ENCODE assay signal across 1 cellular context in the genomic region with DNA sequence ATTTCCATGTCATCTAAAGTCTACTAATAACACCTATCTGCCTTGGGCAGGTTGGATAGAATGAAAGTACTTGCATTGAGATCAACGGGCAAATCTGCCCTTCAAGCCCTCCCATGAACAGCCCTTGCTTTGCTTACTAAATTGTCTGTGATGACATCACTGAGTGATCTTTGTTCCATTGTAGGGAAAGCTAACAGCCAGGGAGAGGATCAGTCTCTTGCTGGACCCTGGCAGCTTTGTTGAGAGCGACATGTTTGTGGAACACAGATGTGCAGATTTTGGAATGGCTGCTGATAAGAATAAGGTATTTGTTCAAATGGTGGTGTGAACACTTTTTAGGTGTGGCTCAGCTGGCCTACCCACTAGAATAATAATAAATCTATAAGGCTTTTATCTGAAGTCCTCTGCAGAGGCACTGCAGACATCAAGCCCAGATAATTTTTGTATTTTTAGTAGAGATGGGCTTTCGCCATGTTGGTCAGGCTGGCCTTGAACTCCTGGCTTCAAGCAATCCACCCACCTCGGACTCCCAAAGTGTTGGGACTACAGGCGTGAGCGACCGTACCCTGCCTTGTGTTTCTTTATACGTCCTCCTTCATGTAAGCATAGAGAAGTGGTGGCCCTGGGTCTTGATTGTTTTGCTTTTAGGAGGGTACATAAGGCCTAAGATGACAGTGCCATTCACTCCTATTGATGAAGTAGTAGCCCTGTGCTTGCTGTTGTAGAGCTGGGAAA.
TF ChIP-seq lines count a peak whose summit lies in the region.

No MANE protein-coding gene starts in this region.

TF ChIP-seq in HepG2, 621 proteins besides CTCF, POLR2A, EP300 and RAD21 (continued from another document and continues in another):
- TF ChIP-seq, protein P1, sequence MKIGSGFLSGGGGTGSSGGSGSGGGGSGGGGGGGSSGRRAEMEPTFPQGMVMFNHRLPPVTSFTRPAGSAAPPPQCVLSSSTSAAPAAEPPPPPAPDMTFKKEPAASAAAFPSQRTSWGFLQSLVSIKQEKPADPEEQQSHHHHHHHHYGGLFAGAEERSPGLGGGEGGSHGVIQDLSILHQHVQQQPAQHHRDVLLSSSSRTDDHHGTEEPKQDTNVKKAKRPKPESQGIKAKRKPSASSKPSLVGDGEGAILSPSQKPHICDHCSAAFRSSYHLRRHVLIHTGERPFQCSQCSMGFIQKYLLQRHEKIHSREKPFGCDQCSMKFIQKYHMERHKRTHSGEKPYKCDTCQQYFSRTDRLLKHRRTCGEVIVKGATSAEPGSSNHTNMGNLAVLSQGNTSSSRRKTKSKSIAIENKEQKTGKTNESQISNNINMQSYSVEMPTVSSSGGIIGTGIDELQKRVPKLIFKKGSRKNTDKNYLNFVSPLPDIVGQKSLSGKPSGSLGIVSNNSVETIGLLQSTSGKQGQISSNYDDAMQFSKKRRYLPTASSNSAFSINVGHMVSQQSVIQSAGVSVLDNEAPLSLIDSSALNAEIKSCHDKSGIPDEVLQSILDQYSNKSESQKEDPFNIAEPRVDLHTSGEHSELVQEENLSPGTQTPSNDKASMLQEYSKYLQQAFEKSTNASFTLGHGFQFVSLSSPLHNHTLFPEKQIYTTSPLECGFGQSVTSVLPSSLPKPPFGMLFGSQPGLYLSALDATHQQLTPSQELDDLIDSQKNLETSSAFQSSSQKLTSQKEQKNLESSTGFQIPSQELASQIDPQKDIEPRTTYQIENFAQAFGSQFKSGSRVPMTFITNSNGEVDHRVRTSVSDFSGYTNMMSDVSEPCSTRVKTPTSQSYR (CRISPR knock-in tag; IDR thresholded peaks at IDR 0.05; ENCODE audit: borderline replicate concordance), result peak; percentile 23; the same call in 1 of the 2 replicates
- TF ChIP-seq, protein P2, sequence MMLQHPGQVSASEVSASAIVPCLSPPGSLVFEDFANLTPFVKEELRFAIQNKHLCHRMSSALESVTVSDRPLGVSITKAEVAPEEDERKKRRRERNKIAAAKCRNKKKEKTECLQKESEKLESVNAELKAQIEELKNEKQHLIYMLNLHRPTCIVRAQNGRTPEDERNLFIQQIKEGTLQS (CRISPR knock-in tag; IDR thresholded peaks at IDR 0.05), result peak; percentile 69; the same call in 1 of the 2 replicates
- peak; percentile 23; the same call in 1 of the 2 replicates for TF ChIP-seq PPARG (CRISPR knock-in tag; conservative IDR thresholded peaks at IDR 0.05)
- no peak for TF ChIP-seq PHB2 (IDR thresholded peaks at IDR 0.05; ENCODE audit: partially characterized antibody)
- peak; percentile 70; the same call in 1 of the 2 replicates for TF ChIP-seq SOX5 (CRISPR knock-in tag; IDR thresholded peaks at IDR 0.05; ENCODE audit: borderline replicate concordance)
- TF ChIP-seq NPAS2 (CRISPR knock-in tag; IDR thresholded peaks at IDR 0.05; ENCODE audit: borderline replicate concordance), result no peak
- TF ChIP-seq SMAD3 (CRISPR knock-in tag; IDR thresholded peaks at IDR 0.05), result 0 out of 2 replicates have a peak, but pooled peaks have one; percentile 46
- TF ChIP-seq FOXK2 (IDR thresholded peaks at IDR 0.05), result no peak
- TF ChIP-seq ZBTB1 (CRISPR knock-in tag; IDR thresholded peaks at IDR 0.05; ENCODE audit: borderline replicate concordance), result no peak
- peak; percentile 55; the same call in 1 of the 2 replicates for TF ChIP-seq CEBPB (IDR thresholded peaks at IDR 0.05; ENCODE audit: borderline replicate concordance, low read depth, low read length)
- TF ChIP-seq RFX5 (IDR thresholded peaks at IDR 0.05; ENCODE audit: low read depth, low read length), result 0 out of 2 replicates have a peak, but pooled peaks have one; percentile 41
- no peak for TF ChIP-seq ONECUT2 (CRISPR knock-in tag; IDR thresholded peaks at IDR 0.05)
- TF ChIP-seq TBX2 (CRISPR knock-in tag; IDR thresholded peaks at IDR 0.05; ENCODE audit: borderline replicate concordance), result peak; percentile 18; the same call in 1 of the 2 replicates
- TF ChIP-seq, protein P3, sequence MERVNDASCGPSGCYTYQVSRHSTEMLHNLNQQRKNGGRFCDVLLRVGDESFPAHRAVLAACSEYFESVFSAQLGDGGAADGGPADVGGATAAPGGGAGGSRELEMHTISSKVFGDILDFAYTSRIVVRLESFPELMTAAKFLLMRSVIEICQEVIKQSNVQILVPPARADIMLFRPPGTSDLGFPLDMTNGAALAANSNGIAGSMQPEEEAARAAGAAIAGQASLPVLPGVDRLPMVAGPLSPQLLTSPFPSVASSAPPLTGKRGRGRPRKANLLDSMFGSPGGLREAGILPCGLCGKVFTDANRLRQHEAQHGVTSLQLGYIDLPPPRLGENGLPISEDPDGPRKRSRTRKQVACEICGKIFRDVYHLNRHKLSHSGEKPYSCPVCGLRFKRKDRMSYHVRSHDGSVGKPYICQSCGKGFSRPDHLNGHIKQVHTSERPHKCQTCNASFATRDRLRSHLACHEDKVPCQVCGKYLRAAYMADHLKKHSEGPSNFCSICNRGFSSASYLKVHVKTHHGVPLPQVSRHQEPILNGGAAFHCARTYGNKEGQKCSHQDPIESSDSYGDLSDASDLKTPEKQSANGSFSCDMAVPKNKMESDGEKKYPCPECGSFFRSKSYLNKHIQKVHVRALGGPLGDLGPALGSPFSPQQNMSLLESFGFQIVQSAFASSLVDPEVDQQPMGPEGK (CRISPR knock-in tag; IDR thresholded peaks at IDR 0.05), result peak; percentile 12; the same call in 1 of the 2 replicates
- TF ChIP-seq, protein P4, sequence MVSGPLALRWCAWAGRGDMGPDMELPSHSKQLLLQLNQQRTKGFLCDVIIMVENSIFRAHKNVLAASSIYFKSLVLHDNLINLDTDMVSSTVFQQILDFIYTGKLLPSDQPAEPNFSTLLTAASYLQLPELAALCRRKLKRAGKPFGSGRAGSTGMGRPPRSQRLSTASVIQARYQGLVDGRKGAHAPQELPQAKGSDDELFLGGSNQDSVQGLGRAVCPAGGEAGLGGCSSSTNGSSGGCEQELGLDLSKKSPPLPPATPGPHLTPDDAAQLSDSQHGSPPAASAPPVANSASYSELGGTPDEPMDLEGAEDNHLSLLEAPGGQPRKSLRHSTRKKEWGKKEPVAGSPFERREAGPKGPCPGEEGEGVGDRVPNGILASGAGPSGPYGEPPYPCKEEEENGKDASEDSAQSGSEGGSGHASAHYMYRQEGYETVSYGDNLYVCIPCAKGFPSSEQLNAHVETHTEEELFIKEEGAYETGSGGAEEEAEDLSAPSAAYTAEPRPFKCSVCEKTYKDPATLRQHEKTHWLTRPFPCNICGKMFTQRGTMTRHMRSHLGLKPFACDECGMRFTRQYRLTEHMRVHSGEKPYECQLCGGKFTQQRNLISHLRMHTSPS (CRISPR knock-in tag; IDR thresholded peaks at IDR 0.05; ENCODE audit: low read depth), result no peak
- no peak for TF ChIP-seq ZNF660 (CRISPR knock-in tag; IDR thresholded peaks at IDR 0.05; ENCODE audit: borderline replicate concordance, low read depth)
- TF ChIP-seq ZNF335 (CRISPR knock-in tag; IDR thresholded peaks at IDR 0.05), result no peak
- peak; percentile 55 for TF ChIP-seq POGZ (CRISPR knock-in tag; IDR thresholded peaks at IDR 0.05)
- TF ChIP-seq, protein P5, sequence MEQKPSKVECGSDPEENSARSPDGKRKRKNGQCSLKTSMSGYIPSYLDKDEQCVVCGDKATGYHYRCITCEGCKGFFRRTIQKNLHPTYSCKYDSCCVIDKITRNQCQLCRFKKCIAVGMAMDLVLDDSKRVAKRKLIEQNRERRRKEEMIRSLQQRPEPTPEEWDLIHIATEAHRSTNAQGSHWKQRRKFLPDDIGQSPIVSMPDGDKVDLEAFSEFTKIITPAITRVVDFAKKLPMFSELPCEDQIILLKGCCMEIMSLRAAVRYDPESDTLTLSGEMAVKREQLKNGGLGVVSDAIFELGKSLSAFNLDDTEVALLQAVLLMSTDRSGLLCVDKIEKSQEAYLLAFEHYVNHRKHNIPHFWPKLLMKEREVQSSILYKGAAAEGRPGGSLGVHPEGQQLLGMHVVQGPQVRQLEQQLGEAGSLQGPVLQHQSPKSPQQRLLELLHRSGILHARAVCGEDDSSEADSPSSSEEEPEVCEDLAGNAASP (CRISPR knock-in tag; IDR thresholded peaks at IDR 0.05; ENCODE audit: borderline replicate concordance), result peak; percentile 38; the same call in 1 of the 2 replicates
- no peak for TF ChIP-seq TBL1XR1 (IDR thresholded peaks at IDR 0.05; ENCODE audit: borderline replicate concordance, low read length, partially characterized antibody)
- TF ChIP-seq, protein P6, sequence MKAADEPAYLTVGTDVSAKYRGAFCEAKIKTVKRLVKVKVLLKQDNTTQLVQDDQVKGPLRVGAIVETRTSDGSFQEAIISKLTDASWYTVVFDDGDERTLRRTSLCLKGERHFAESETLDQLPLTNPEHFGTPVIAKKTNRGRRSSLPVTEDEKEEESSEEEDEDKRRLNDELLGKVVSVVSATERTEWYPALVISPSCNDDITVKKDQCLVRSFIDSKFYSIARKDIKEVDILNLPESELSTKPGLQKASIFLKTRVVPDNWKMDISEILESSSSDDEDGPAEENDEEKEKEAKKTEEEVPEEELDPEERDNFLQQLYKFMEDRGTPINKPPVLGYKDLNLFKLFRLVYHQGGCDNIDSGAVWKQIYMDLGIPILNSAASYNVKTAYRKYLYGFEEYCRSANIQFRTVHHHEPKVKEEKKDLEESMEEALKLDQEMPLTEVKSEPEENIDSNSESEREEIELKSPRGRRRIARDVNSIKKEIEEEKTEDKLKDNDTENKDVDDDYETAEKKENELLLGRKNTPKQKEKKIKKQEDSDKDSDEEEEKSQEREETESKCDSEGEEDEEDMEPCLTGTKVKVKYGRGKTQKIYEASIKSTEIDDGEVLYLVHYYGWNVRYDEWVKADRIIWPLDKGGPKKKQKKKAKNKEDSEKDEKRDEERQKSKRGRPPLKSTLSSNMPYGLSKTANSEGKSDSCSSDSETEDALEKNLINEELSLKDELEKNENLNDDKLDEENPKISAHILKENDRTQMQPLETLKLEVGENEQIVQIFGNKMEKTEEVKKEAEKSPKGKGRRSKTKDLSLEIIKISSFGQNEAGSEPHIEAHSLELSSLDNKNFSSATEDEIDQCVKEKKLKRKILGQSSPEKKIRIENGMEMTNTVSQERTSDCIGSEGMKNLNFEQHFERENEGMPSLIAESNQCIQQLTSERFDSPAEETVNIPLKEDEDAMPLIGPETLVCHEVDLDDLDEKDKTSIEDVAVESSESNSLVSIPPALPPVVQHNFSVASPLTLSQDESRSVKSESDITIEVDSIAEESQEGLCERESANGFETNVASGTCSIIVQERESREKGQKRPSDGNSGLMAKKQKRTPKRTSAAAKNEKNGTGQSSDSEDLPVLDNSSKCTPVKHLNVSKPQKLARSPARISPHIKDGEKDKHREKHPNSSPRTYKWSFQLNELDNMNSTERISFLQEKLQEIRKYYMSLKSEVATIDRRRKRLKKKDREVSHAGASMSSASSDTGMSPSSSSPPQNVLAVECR (CRISPR knock-in tag; IDR thresholded peaks at IDR 0.05; ENCODE audit: borderline replicate concordance), result peak; percentile 48; the same call in 1 of the 2 replicates
- TF ChIP-seq ZBTB21 (CRISPR knock-in tag; IDR thresholded peaks at IDR 0.05), result peak; percentile 97
- TF ChIP-seq RXRB (CRISPR knock-in tag; IDR thresholded peaks at IDR 0.05; ENCODE audit: borderline replicate concordance), result peak; percentile 64; the same call in 1 of the 2 replicates
- TF ChIP-seq ZNF12 (CRISPR knock-in tag; IDR thresholded peaks at IDR 0.05), result peak; percentile 37; the same call in 1 of the 2 replicates
- no peak for TF ChIP-seq SOX13 (IDR thresholded peaks at IDR 0.05)
- TF ChIP-seq SOX13 (CRISPR knock-in tag; conservative IDR thresholded peaks at IDR 0.05 in 1 of 2, IDR thresholded peaks at IDR 0.05 in 1 of 2), result peak in 1 of 2 experiments; percentile 85; a peak in 2 of 4 replicates
- peak; percentile 76 for TF ChIP-seq HDAC2 (CRISPR knock-in tag; IDR thresholded peaks at IDR 0.05)
- TF ChIP-seq YY1 (IDR thresholded peaks at IDR 0.05; ENCODE audit: insufficient read depth, insufficient replicate concordance, low read depth, low read length), result peak; percentile 25
- peak; percentile 74 for TF ChIP-seq GATAD2A (CRISPR knock-in tag; IDR thresholded peaks at IDR 0.05)
- peak; percentile 86 for TF ChIP-seq ATF1 (CRISPR knock-in tag; IDR thresholded peaks at IDR 0.05)
- TF ChIP-seq ZFP37 (CRISPR knock-in tag; IDR thresholded peaks at IDR 0.05; ENCODE audit: borderline replicate concordance), result 0 out of 2 replicates have a peak, but pooled peaks have one; percentile 37
- TF ChIP-seq, protein P7, sequence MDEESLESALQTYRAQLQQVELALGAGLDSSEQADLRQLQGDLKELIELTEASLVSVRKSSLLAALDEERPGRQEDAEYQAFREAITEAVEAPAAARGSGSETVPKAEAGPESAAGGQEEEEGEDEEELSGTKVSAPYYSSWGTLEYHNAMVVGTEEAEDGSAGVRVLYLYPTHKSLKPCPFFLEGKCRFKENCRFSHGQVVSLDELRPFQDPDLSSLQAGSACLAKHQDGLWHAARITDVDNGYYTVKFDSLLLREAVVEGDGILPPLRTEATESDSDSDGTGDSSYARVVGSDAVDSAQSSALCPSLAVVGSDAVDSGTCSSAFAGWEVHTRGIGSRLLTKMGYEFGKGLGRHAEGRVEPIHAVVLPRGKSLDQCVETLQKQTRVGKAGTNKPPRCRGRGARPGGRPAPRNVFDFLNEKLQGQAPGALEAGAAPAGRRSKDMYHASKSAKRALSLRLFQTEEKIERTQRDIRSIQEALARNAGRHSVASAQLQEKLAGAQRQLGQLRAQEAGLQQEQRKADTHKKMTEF (CRISPR knock-in tag; IDR thresholded peaks at IDR 0.05), result peak; percentile 34; the same call in 1 of the 2 replicates
- peak; percentile 84 for TF ChIP-seq ZNF644 (CRISPR knock-in tag; IDR thresholded peaks at IDR 0.05; ENCODE audit: low read depth)
- peak; percentile 72; the same call in 1 of the 2 replicates for TF ChIP-seq SALL1 (CRISPR knock-in tag; IDR thresholded peaks at IDR 0.05)
- TF ChIP-seq WIZ (CRISPR knock-in tag; IDR thresholded peaks at IDR 0.05), result no peak
- peak; percentile 58; the same call in 1 of the 2 replicates for TF ChIP-seq KAT8 (CRISPR knock-in tag; IDR thresholded peaks at IDR 0.05)
